Comparison of ENCODE assay signal across 1 cellular context in genomic region chr15:90059208-90059985, GRCh38.
TF ChIP-seq lines count a peak whose summit lies in the region.

No MANE protein-coding gene starts in this region.

TF ChIP-seq in HepG2, 621 proteins besides CTCF, POLR2A, EP300 and RAD21 (continued from another document):
- 0 out of 2 replicates have a peak, but pooled peaks have one; percentile 11 for TF ChIP-seq PATZ1 (CRISPR knock-in tag; IDR thresholded peaks at IDR 0.05)
- no peak for TF ChIP-seq SMC3 (IDR thresholded peaks at IDR 0.05; ENCODE audit: low read length)
- TF ChIP-seq PCBP1 (IDR thresholded peaks at IDR 0.05; ENCODE audit: borderline replicate concordance, low read depth, low read length): no peak
- TF ChIP-seq HMG20A (CRISPR knock-in tag; IDR thresholded peaks at IDR 0.05; ENCODE audit: borderline replicate concordance): no peak
- no peak for TF ChIP-seq FOXJ3 (CRISPR knock-in tag; IDR thresholded peaks at IDR 0.05; ENCODE audit: borderline replicate concordance)
- no peak for TF ChIP-seq RARG (CRISPR knock-in tag; IDR thresholded peaks at IDR 0.05; ENCODE audit: low read depth)
- peak; percentile 45; the same call in 1 of the 2 replicates for TF ChIP-seq ZBTB4 (CRISPR knock-in tag; IDR thresholded peaks at IDR 0.05; ENCODE audit: borderline replicate concordance)
- peak; percentile 53 for TF ChIP-seq ZFY (CRISPR knock-in tag; IDR thresholded peaks at IDR 0.05)
- TF ChIP-seq HOXA3 (CRISPR knock-in tag; IDR thresholded peaks at IDR 0.05): no peak
- no peak for TF ChIP-seq ZNF34 (CRISPR knock-in tag; IDR thresholded peaks at IDR 0.05; ENCODE audit: borderline replicate concordance)
- TF ChIP-seq RARA (CRISPR knock-in tag; IDR thresholded peaks at IDR 0.05): no peak
- TF ChIP-seq HOXA5 (CRISPR knock-in tag; IDR thresholded peaks at IDR 0.05): no peak
- no peak for TF ChIP-seq ZNF383 (CRISPR knock-in tag; IDR thresholded peaks at IDR 0.05; ENCODE audit: borderline replicate concordance)
- peak; percentile 21; the same call in 1 of the 2 replicates for TF ChIP-seq GABPB1 (CRISPR knock-in tag; IDR thresholded peaks at IDR 0.05)
- no peak for TF ChIP-seq SOX6 (IDR thresholded peaks at IDR 0.05)
- 0 out of 2 replicates have a peak, but pooled peaks have one; percentile 29 for TF ChIP-seq SOX6 (CRISPR knock-in tag; IDR thresholded peaks at IDR 0.05)
- no peak for TF ChIP-seq TFDP1 (CRISPR knock-in tag; IDR thresholded peaks at IDR 0.05; ENCODE audit: borderline replicate concordance)
- TF ChIP-seq ERF (CRISPR knock-in tag; IDR thresholded peaks at IDR 0.05): 0 out of 2 replicates have a peak, but pooled peaks have one; percentile 15
- TF ChIP-seq ZNF629 (CRISPR knock-in tag; conservative IDR thresholded peaks at IDR 0.05): 0 out of 2 replicates have a peak, but pooled peaks have one; percentile 40
- TF ChIP-seq ZFP91 (CRISPR knock-in tag; IDR thresholded peaks at IDR 0.05; ENCODE audit: borderline replicate concordance): peak; percentile 34; the same call in 1 of the 2 replicates
- TF ChIP-seq AGO2 (optimal IDR thresholded peaks at IDR 0.05; ENCODE audit: low read depth, low read length): peak; percentile 27
- TF ChIP-seq KDM2A (CRISPR knock-in tag; IDR thresholded peaks at IDR 0.05; ENCODE audit: borderline replicate concordance, low read depth): peak; percentile 31; the same call in 1 of the 2 replicates
- peak; percentile 46; the same call in 1 of the 2 replicates for TF ChIP-seq ELF3 (CRISPR knock-in tag; IDR thresholded peaks at IDR 0.05)
- no peak for TF ChIP-seq MAZ (IDR thresholded peaks at IDR 0.05; ENCODE audit: borderline replicate concordance, low read depth, low read length)
- no peak for TF ChIP-seq MAZ (CRISPR knock-in tag; IDR thresholded peaks at IDR 0.05; ENCODE audit: low read depth)
- no peak for TF ChIP-seq RXRB (CRISPR knock-in tag; IDR thresholded peaks at IDR 0.05; ENCODE audit: borderline replicate concordance)
- TF ChIP-seq GTF2F1 (IDR thresholded peaks at IDR 0.05; ENCODE audit: low read length): no peak
- 0 out of 2 replicates have a peak, but pooled peaks have one; percentile 17 for TF ChIP-seq ZBTB7B (CRISPR knock-in tag; IDR thresholded peaks at IDR 0.05)
- TF ChIP-seq CBX5 (CRISPR knock-in tag; IDR thresholded peaks at IDR 0.05; ENCODE audit: borderline replicate concordance): no peak
- TF ChIP-seq ZNF687 (CRISPR knock-in tag; IDR thresholded peaks at IDR 0.05): peak; percentile 92
- no peak for TF ChIP-seq ZNF598 (CRISPR knock-in tag; IDR thresholded peaks at IDR 0.05; ENCODE audit: borderline replicate concordance)
- peak; percentile 39 for TF ChIP-seq SAP130 (CRISPR knock-in tag; IDR thresholded peaks at IDR 0.05; ENCODE audit: low read depth)
- TF ChIP-seq ZNF256 (CRISPR knock-in tag; conservative IDR thresholded peaks at IDR 0.05): no peak
- 0 out of 2 replicates have a peak, but pooled peaks have one; percentile 26 for TF ChIP-seq KAT8 (CRISPR knock-in tag; IDR thresholded peaks at IDR 0.05)
- no peak for TF ChIP-seq ZNF580 (CRISPR knock-in tag; IDR thresholded peaks at IDR 0.05; ENCODE audit: borderline replicate concordance, low read depth)
- TF ChIP-seq SALL1 (CRISPR knock-in tag; IDR thresholded peaks at IDR 0.05): 0 out of 2 replicates have a peak, but pooled peaks have one; percentile 9
- TF ChIP-seq SP5 (CRISPR knock-in tag; IDR thresholded peaks at IDR 0.05; ENCODE audit: borderline replicate concordance, low read depth): peak; percentile 87
- TF ChIP-seq ZNF672 (CRISPR knock-in tag; IDR thresholded peaks at IDR 0.05): no peak
- no peak for TF ChIP-seq MAFG (CRISPR knock-in tag; IDR thresholded peaks at IDR 0.05)
- peak; percentile 43; the same call in 1 of the 2 replicates for TF ChIP-seq ETV5 (CRISPR knock-in tag; IDR thresholded peaks at IDR 0.05; ENCODE audit: borderline replicate concordance)
- TF ChIP-seq ZNF281 (CRISPR knock-in tag; IDR thresholded peaks at IDR 0.05; ENCODE audit: borderline replicate concordance): peak; percentile 69; the same call in 1 of the 2 replicates
- no peak for TF ChIP-seq ADNP (CRISPR knock-in tag; IDR thresholded peaks at IDR 0.05)
- no peak for TF ChIP-seq KAT7 (CRISPR knock-in tag; IDR thresholded peaks at IDR 0.05; ENCODE audit: borderline replicate concordance)
- 0 out of 2 replicates have a peak, but pooled peaks have one; percentile 38 for TF ChIP-seq THAP9 (CRISPR knock-in tag; IDR thresholded peaks at IDR 0.05; ENCODE audit: borderline replicate concordance)
